ENCODE assay signal across 9 cellular contexts in genomic region chr20:44615169-44615791, GRCh38. TPM values are rescaled to one million over a fixed set of nuclear protein-coding genes. Genes with fewer than 3 reads are reported as not detected.
A peak's percentile ranks its signal among the peaks of the same experiment; 100 is the strongest.
DNase-seq lines count a peak whose midpoint lies in the region; ATAC-seq and FAIRE-seq lines count a peak whose summit lies in the region.
"Had no signal": no experiment of that assay in that cellular context is flagged by ENCODE, and none has a peak within 500 bp of the region (broad histone marks: within the 10 kb centered on the region; RNA-seq: fewer than 3 reads in every experiment).

No MANE protein-coding gene starts in this region.

- no peaks in the 10 kb centered on the region for H3K9me3 Mint-ChIP-seq in activated naive CD8-positive, alpha-beta T cell treated with anti-CD3 and anti-CD28 coated beads, Interleukin-2, amount 10 ng/mL, durations not matched to agents 7 days and 5 days
- no peaks in the 10 kb centered on the region for H3K9me3 Mint-ChIP-seq in stimulated activated naive B cell treated with anti-CD40 and anti-IgM and Interleukin-4, amounts not matched to agents 10 μg/mL and 1 μg/mL and 100 μg/mL, for 72 hours

- H3K4me1 Mint-ChIP-seq in activated naive CD8-positive, alpha-beta T cell treated with anti-CD3 and anti-CD28 coated beads, Interleukin-2, amount 10 ng/mL, durations not matched to agents 7 days and 5 days = peaks cover 33% of the 10 kb centered on the region
- H3K4me1 Mint-ChIP-seq in stimulated activated naive B cell treated with anti-CD40 and anti-IgM and Interleukin-4, amounts not matched to agents 10 μg/mL and 1 μg/mL and 100 μg/mL, for 72 hours = peaks cover 54 to 81% of the 10 kb centered on the region in 2 donors

- H3K36me3 ChIP-seq in iPS-20b (ENCODE audit: insufficient read depth, low read depth, low read length) = peaks cover 30% of the 10 kb centered on the region

- no peaks in the 10 kb centered on the region for H3K27me3 Mint-ChIP-seq in activated naive CD8-positive, alpha-beta T cell treated with anti-CD3 and anti-CD28 coated beads, Interleukin-2, amount 10 ng/mL, durations not matched to agents 7 days and 5 days
- no peaks in the 10 kb centered on the region for H3K27me3 Mint-ChIP-seq in stimulated activated naive B cell treated with anti-CD40 and anti-IgM and Interleukin-4, amounts not matched to agents 10 μg/mL and 1 μg/mL and 100 μg/mL, for 72 hours

- H3K27me3 ChIP-seq in iPS-20b (ENCODE audit: insufficient read depth, low read length) = peaks cover 22% of the 10 kb centered on the region

- peak; percentile 33 for ATAC-seq in activated naive CD8-positive, alpha-beta T cell treated with anti-CD3 and anti-CD28 coated beads, Interleukin-2, amount 10 ng/mL, durations not matched to agents 7 days and 5 days (ENCODE audit: low read depth)
- ATAC-seq in stimulated activated naive B cell treated with anti-CD40 and anti-IgM and Interleukin-4, amounts not matched to agents 10 μg/mL and 1 μg/mL and 100 μg/mL, for 72 hours (replicated peaks) = peak; percentile 72 to 78
- ATAC-seq in GM21825 (IDR thresholded peaks at IDR 0.05; ENCODE audit: unreplicated experiment) (no peak), GM18867 (IDR thresholded peaks at IDR 0.05; ENCODE audit: unreplicated experiment) (no peak)
- ATAC-seq: HCT116 had no signal

- no peaks in the 10 kb centered on the region for H3K9me3 ChIP-seq in iPS-20b (ENCODE audit: insufficient read depth, low read depth, low read length)

- H3K4me3 Mint-ChIP-seq in activated naive CD8-positive, alpha-beta T cell treated with anti-CD3 and anti-CD28 coated beads, Interleukin-2, amount 10 ng/mL, durations not matched to agents 7 days and 5 days = peak overlapping the region; percentile 17
- peak overlapping the region; percentile 57 to 78 for H3K4me3 Mint-ChIP-seq in stimulated activated naive B cell treated with anti-CD40 and anti-IgM and Interleukin-4, amounts not matched to agents 10 μg/mL and 1 μg/mL and 100 μg/mL, for 72 hours

- peaks cover 29% of the 10 kb centered on the region for H3K36me3 Mint-ChIP-seq in activated naive CD8-positive, alpha-beta T cell treated with anti-CD3 and anti-CD28 coated beads, Interleukin-2, amount 10 ng/mL, durations not matched to agents 7 days and 5 days
- H3K36me3 Mint-ChIP-seq in stimulated activated naive B cell treated with anti-CD40 and anti-IgM and Interleukin-4, amounts not matched to agents 10 μg/mL and 1 μg/mL and 100 μg/mL, for 72 hours = peaks cover 64 to 69% of the 10 kb centered on the region in 2 donors

- H3K27ac ChIP-seq in iPS-20b (ENCODE audit: low read length) = no peak overlapping the region

- DNase-seq in HTR-8/SVneo (ENCODE audit: insufficient read length, low spot score) (no peak), ureter (ENCODE audit: low spot score) (no peak), HuH-7 (ENCODE audit: low spot score) (no peak)
- no peak for DNase-seq in activated naive CD8-positive, alpha-beta T cell treated with anti-CD3 and anti-CD28 coated beads, Interleukin-2, amount 10 ng/mL, durations not matched to agents 7 days and 5 days
- DNase-seq in stimulated activated naive B cell treated with anti-CD40 and anti-IgM and Interleukin-4, amounts not matched to agents 10 μg/mL and 1 μg/mL and 100 μg/mL, for 72 hours = peak; percentile 35

- peak overlapping the region; percentile 79 for H3K27ac Mint-ChIP-seq in activated naive CD8-positive, alpha-beta T cell treated with anti-CD3 and anti-CD28 coated beads, Interleukin-2, amount 10 ng/mL, durations not matched to agents 7 days and 5 days
- peak overlapping the region; percentile 98 for H3K27ac Mint-ChIP-seq in stimulated activated naive B cell treated with anti-CD40 and anti-IgM and Interleukin-4, amounts not matched to agents 10 μg/mL and 1 μg/mL and 100 μg/mL, for 72 hours

- POLR2A ChIA-PET in activated naive CD8-positive, alpha-beta T cell treated with anti-CD3 and anti-CD28 coated beads, Interleukin-2, amount 10 ng/mL, durations not matched to agents 7 days and 5 days (lab: Charles Lee) = no interaction called here

- H3K4me3 ChIP-seq in iPS-20b (ENCODE audit: low read length) = 0 out of 2 replicates have a peak overlapping the region, but pooled peaks have one; percentile 11

- H3K9ac ChIP-seq in iPS-20b (ENCODE audit: low read depth, low read length) = no peak overlapping the region

- H3K4me1 ChIP-seq in iPS-20b (ENCODE audit: insufficient read depth, low read length) = peaks cover 16% of the 10 kb centered on the region; the same call in 1 of the 2 replicates

- peak; percentile 16 for FAIRE-seq in HTR-8/SVneo (lab: Jason Lieb, UNC)

RNA-seq across cellular contexts. Expression of gene PKIG, which starts 32.9 kb away (rescaled TPM):
- 1 to 10 TPM; 2.5 to 3.1 TPM for total RNA-seq in activated naive CD8-positive, alpha-beta T cell treated with anti-CD3 and anti-CD28 coated beads, Interleukin-2, amount 10 ng/mL, durations not matched to agents 7 days and 5 days
- 95.0 TPM for total RNA-seq in ureter

RNA-seq across cellular contexts. Expression of gene ADA, which starts 36.2 kb away (rescaled TPM):
- total RNA-seq in activated naive CD8-positive, alpha-beta T cell treated with anti-CD3 and anti-CD28 coated beads, Interleukin-2, amount 10 ng/mL, durations not matched to agents 7 days and 5 days = 10 to 100 TPM; 90.4 to 98.8 TPM
- 3.6 TPM for total RNA-seq in ureter

Comparison
In these comparisons a context has a peak if more than half of its experiments do, and no peak if none do; other contexts are left out.
1. ATAC-seq: peak in activated naive CD8-positive, alpha-beta T cell treated with anti-CD3 and anti-CD28 coated beads, Interleukin-2, amount 10 ng/mL, durations not matched to agents 7 days and 5 days (single experiment) and stimulated activated naive B cell treated with anti-CD40 and anti-IgM and Interleukin-4, amounts not matched to agents 10 μg/mL and 1 μg/mL and 100 μg/mL, for 72 hours (2 of 2); none in GM21825 (single experiment) and GM18867 (single experiment).
2. RNA of gene PKIG, which starts 32.9 kb away (total RNA-seq): 95.0 TPM in ureter (single experiment); 2.5 to 3.1 TPM in activated naive CD8-positive, alpha-beta T cell treated with anti-CD3 and anti-CD28 coated beads, Interleukin-2, amount 10 ng/mL, durations not matched to agents 7 days and 5 days; every median in the first group is over 10 times any median in the second.
3. RNA of gene ADA, which starts 36.2 kb away (total RNA-seq): 90.4 to 98.8 TPM in activated naive CD8-positive, alpha-beta T cell treated with anti-CD3 and anti-CD28 coated beads, Interleukin-2, amount 10 ng/mL, durations not matched to agents 7 days and 5 days; 3.6 TPM in ureter (single experiment); every median in the first group is over 10 times any median in the second.